8 cellular contexts compared by ENCODE assay signal in genomic region chr2:73907840-73908452, GRCh38. TPM values are rescaled to one million over a fixed set of nuclear protein-coding genes. Genes with fewer than 3 reads are reported as not detected.
DNase-seq lines count a peak whose midpoint lies in the region; ATAC-seq and TF ChIP-seq lines count a peak whose summit lies in the region.

No MANE protein-coding gene starts in this region.

- peak; percentile 61 for TF ChIP-seq CTCF in GM10248 (IDR thresholded peaks at IDR 0.05; ENCODE audit: control extremely low read depth, extremely low read depth, low read depth, missing control alignments)
- TF ChIP-seq CTCF in PC-9 (conservative IDR thresholded peaks at IDR 0.05): peak; percentile 40
- no peak for TF ChIP-seq CTCF in left lung (IDR thresholded peaks at IDR 0.05)

- peaks cover 3% of the 10 kb centered on the region; the same call in 1 of the 2 replicates for H3F3A ChIP-seq in PC-9 (ENCODE audit: insufficient read depth, low read depth)

- no peak overlapping the region for H3K4me2 ChIP-seq in PC-9

- H3K36me3 ChIP-seq in PC-9 (ENCODE audit: low read depth) (no peaks in the 10 kb centered on the region), left lung (no peaks in the 10 kb centered on the region), stomach smooth muscle (ENCODE audit: control insufficient read depth in 2 of 2, insufficient read depth in 2 of 2, low read length in 2 of 2) (peaks cover 53 to 56% of the 10 kb centered on the region in 2 donors)

- ATAC-seq in HG03432 (IDR thresholded peaks at IDR 0.05; ENCODE audit: unreplicated experiment): peak; percentile 75
- ATAC-seq in left lung: peak; percentile 80
- no peak for ATAC-seq in HG03378 (IDR thresholded peaks at IDR 0.05; ENCODE audit: unreplicated experiment)

- DNase-seq in GM10248 (ENCODE audit: extremely low spot score) (peak; percentile 76), PC-9 (peak; percentile 12 to 49), left lung (no peak), dedifferentiated amniotic fluid mesenchymal stem cell (ENCODE audit: extremely low spot score) (no peak)
- DNase-seq in activated naive CD4-positive, alpha-beta T cell treated with anti-CD3 and anti-CD28 coated beads, Interleukin-2, amount 50 U/mL, for 16 hours: peak; percentile 58

- no peaks in the 10 kb centered on the region for H3K79me2 ChIP-seq in PC-9 (ENCODE audit: low read depth)

- POLR2A ChIA-PET in GM10248 (lab: Yijun Ruan, JAX) (interaction anchor here (0.5 kb wide), 1 partner anchor 274 kb away, joined by 4 read pairs; no protein-coding TSS in a partner anchor), PC-9 (lab: Charles Lee; ENCODE audit: unreplicated experiment) (no interaction called here)

- no peaks in the 10 kb centered on the region; the same call in 1 of the 2 replicates for H3K9me2 ChIP-seq in PC-9 (ENCODE audit: insufficient read depth)

- no peaks in the 10 kb centered on the region for H3K27me3 ChIP-seq in PC-9 (ENCODE audit: insufficient read depth, low read depth)
- no peaks in the 10 kb centered on the region for H3K27me3 ChIP-seq in left lung
- H3K27me3 ChIP-seq in stomach smooth muscle (ENCODE audit: control insufficient read depth in 1 of 2, insufficient read depth in 2 of 2, low read length in 2 of 2): no peaks in the 10 kb centered on the region

- no peaks in the 10 kb centered on the region for H4K20me1 ChIP-seq in PC-9 (ENCODE audit: insufficient read depth)

- BruUV-seq in PC-9 (replicated peaks; lab: Mats Ljungman, UMichigan): no TSS peak

- H3K9me3 ChIP-seq in PC-9 (ENCODE audit: insufficient read depth, low read depth): no peaks in the 10 kb centered on the region
- H3K9me3 ChIP-seq in left lung: no peaks in the 10 kb centered on the region
- no peaks in the 10 kb centered on the region for H3K9me3 ChIP-seq in stomach smooth muscle (ENCODE audit: control insufficient read depth in 2 of 2, low read length in 2 of 2)

- H3K4me3 ChIP-seq in PC-9: no peak overlapping the region
- no peak overlapping the region for H3K4me3 ChIP-seq in left lung
- H3K4me3 ChIP-seq in stomach smooth muscle (ENCODE audit: low read length in 2 of 2): no peak overlapping the region

- peak overlapping the region in 1 of 2 donors; percentile 51 for H3K9ac ChIP-seq in stomach smooth muscle (ENCODE audit: low read length in 2 of 2)

- intact Hi-C loops in PC-9 (cut with micrococcal nuclease; ENCODE audit: unreplicated experiment): no loop called here
- intact Hi-C loops in left lung (cut with DNase I): no loop called here

- H3K4me1 ChIP-seq in PC-9 (replicated peaks; ENCODE audit: insufficient read depth): no peaks in the 10 kb centered on the region
- no peaks in the 10 kb centered on the region for H3K4me1 ChIP-seq in left lung
- H3K4me1 ChIP-seq in stomach smooth muscle (ENCODE audit: control insufficient read depth, insufficient read depth, low read length): peaks cover 15% of the 10 kb centered on the region

- H3K27ac ChIP-seq in PC-9: no peak overlapping the region
- H3K27ac ChIP-seq in left lung: no peak overlapping the region
- H3K27ac ChIP-seq in stomach smooth muscle (ENCODE audit: low read length): peak overlapping the region; percentile 63

- H2AFZ ChIP-seq in PC-9: no peak overlapping the region

- CTCF ChIA-PET in GM10248 (lab: Yijun Ruan, JAX) (interaction anchor here (0.6 to 7.8 kb wide), 28 partner anchors 9 to 342 kb away, joined by 3 to 72 read pairs (median 4); partner anchors contain the start of genes ACTG2, BOLA3, MOB1A and STAMBP), PC-9 (lab: Charles Lee) (no interaction called here)

RNA-seq across cellular contexts. Expression of gene ACTG2, which starts 15.1 kb away (rescaled TPM):
- total RNA-seq in PC-9 (2021): not detected in 2 replicates
- 100 to 1,000 TPM in 1 of 2 donors, 10 to 100 TPM in 1; 70.2 to 156 TPM for total RNA-seq in left lung

RNA-seq across cellular contexts. Expression of gene DGUOK, which starts 18.7 kb away (rescaled TPM):
- total RNA-seq in PC-9 (2021) (72.3 and 78.7 TPM in 2 replicates), left lung (10 to 100 TPM; 32.1 to 53.3 TPM)

Comparison
In these comparisons a context has a peak if more than half of its experiments do, and no peak if none do; other contexts are left out.
1. DNase-seq: peak in GM10248 (single experiment), PC-9 (2 of 2) and activated naive CD4-positive, alpha-beta T cell treated with anti-CD3 and anti-CD28 coated beads, Interleukin-2, amount 50 U/mL, for 16 hours (single experiment); none in left lung (0 of 2) and dedifferentiated amniotic fluid mesenchymal stem cell (single experiment).
2. CTCF ChIP-seq: peak in GM10248 (single experiment) and PC-9 (single experiment); none in left lung (0 of 2).
3. RNA of gene ACTG2, which starts 15.1 kb away (total RNA-seq): 70.2 to 156 TPM in left lung; not detected in PC-9; every median in the first group is over 10 times any median in the second.